22 cellular contexts compared by ENCODE assay signal in the genomic region with DNA sequence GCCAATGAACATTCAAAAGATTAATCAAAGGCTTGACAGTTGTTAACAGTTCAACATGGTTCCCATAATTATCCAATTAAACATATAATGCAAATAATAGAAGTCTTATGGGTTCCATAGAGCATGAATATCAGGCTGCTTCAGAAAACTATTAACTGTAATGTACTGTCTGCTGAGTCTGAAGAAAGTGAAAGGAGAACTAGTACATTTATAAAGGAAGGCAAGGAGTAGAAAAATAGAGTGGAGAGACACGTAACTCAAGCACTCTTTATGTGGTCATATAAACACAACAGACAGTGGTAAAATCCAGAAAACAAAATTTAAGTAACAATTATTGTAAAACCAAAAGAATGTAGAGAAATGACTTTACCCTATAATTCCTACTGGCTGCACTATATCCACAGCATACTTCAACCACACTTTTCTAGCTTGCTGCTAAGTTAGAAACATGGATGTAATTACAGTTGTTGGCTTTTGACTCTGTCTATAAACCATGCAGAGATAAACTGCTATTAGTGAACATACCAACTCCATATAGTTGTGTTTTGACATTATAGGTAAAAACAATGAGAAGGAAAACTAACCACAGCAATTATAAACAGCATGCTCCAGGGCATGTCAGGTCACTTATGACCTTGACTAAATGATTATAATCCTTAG. TPM values are rescaled to one million over a fixed set of nuclear protein-coding genes. Genes with fewer than 3 reads are reported as not detected.
DNase-seq lines count a peak whose midpoint lies in the region; ATAC-seq, FAIRE-seq and TF ChIP-seq lines count a peak whose summit lies in the region.
"Had no signal": no experiment of that assay in that cellular context is flagged by ENCODE, and none has a peak within 500 bp of the region (broad histone marks: within the 10 kb centered on the region; RNA-seq: fewer than 3 reads in every experiment).

No MANE protein-coding gene starts in this region.

- H3K4ac ChIP-seq in mesenchymal stem cell (ENCODE audit: low read depth in 1 of 2, low read length in 2 of 2), result no peak overlapping the region

- H3K4me1 Mint-ChIP-seq in CD14-positive monocyte, result no peaks in the 10 kb centered on the region
- H3K4me1 Mint-ChIP-seq: activated naive CD8-positive, alpha-beta T cell treated with anti-CD3 and anti-CD28 coated beads, Interleukin-2, amount 10 ng/mL, durations not matched to agents 7 days and 5 days; activated T-helper 17 cell treated with anti-CD3 and anti-CD28 coated beads, Interleukin-2, amount 50 U/mL, for 72 hours; T-helper 17 cell had no signal

- no peak for FAIRE-seq in kidney (lab: Jason Lieb, UNC)
- no peak for FAIRE-seq in frontal cortex (lab: Jason Lieb, UNC)
- FAIRE-seq: islet of Langerhans had no signal

- 60% methylated on average over 1 of the region's 1 CpG for WGBS in mesenchymal stem cell

- no peak overlapping the region for H2BK5ac ChIP-seq in mesenchymal stem cell (ENCODE audit: low read depth, low read length, poor library complexity, severe bottlenecking)

- H3K27ac ChIP-seq in VCaP (peak overlapping the region; percentile 56; the same call in 1 of the 2 replicates), mesenchymal stem cell (ENCODE audit: low read length, poor library complexity, severe bottlenecking) (no peak overlapping the region), kidney (ENCODE audit: low read depth in 2 of 2, low read length in 2 of 2) (no peak overlapping the region)
- H3K27ac ChIP-seq: cardiac muscle cell, skin epidermis had no signal

- H3K36me3 ChIP-seq in mesenchymal stem cell (ENCODE audit: control insufficient read depth in 1 of 2, insufficient read depth in 2 of 2, low read depth in 1 of 2, low read length in 2 of 2), result peaks cover 0 to 5% of the 10 kb centered on the region in 2 experiments
- no peaks in the 10 kb centered on the region for H3K36me3 ChIP-seq in kidney (ENCODE audit: control insufficient read depth in 1 of 2, insufficient read depth in 2 of 2, low read length in 2 of 2)
- H3K36me3 ChIP-seq: cardiac muscle cell had no signal

- no peak overlapping the region for H3K4me2 ChIP-seq in mesenchymal stem cell (ENCODE audit: low read length, poor library complexity, severe bottlenecking)

- no peak overlapping the region for H2BK12ac ChIP-seq in mesenchymal stem cell (ENCODE audit: low read length in 2 of 2)

- peaks cover 2% of the 10 kb centered on the region for H3K4me1 ChIP-seq in mesenchymal stem cell (ENCODE audit: control insufficient read depth, insufficient read depth, low read depth, low read length)
- H3K4me1 ChIP-seq in kidney (ENCODE audit: control insufficient read depth in 1 of 2, insufficient read depth in 1 of 2, low read depth in 1 of 2, low read length in 2 of 2), result peaks cover 16 to 39% of the 10 kb centered on the region in 2 donors

- H4K8ac ChIP-seq in mesenchymal stem cell (ENCODE audit: low read length), result no peak overlapping the region

- H2BK15ac ChIP-seq in mesenchymal stem cell (ENCODE audit: low read depth, poor library complexity, severe bottlenecking), result no peak overlapping the region

- H3K9me3 ChIP-seq in mesenchymal stem cell (ENCODE audit: control insufficient read depth, low read length), result no peaks in the 10 kb centered on the region
- H3K9me3 ChIP-seq in kidney (ENCODE audit: control insufficient read depth in 1 of 2, low read length in 2 of 2), result no peaks in the 10 kb centered on the region

- no peak overlapping the region for H4K91ac ChIP-seq in mesenchymal stem cell (ENCODE audit: low read length)

- H2AK5ac ChIP-seq in mesenchymal stem cell (ENCODE audit: low read length, severe bottlenecking), result no peak overlapping the region

- no peak overlapping the region for H3K4me3 Mint-ChIP-seq in CD14-positive monocyte
- H3K4me3 Mint-ChIP-seq: activated naive CD8-positive, alpha-beta T cell treated with anti-CD3 and anti-CD28 coated beads, Interleukin-2, amount 10 ng/mL, durations not matched to agents 7 days and 5 days; activated T-helper 17 cell treated with anti-CD3 and anti-CD28 coated beads, Interleukin-2, amount 50 U/mL, for 72 hours; natural killer cell treated with Interleukin-12 subunit alpha and Interleukin-12 subunit beta and Interleukin-15 and Interleukin-18, amount 100 ng/mL, for 72 hours; T-helper 17 cell had no signal

- H3K14ac ChIP-seq in mesenchymal stem cell (ENCODE audit: low read length in 2 of 2), result no peak overlapping the region

- H3K36me3 Mint-ChIP-seq in CD14-positive monocyte, result no peaks in the 10 kb centered on the region
- H3K36me3 Mint-ChIP-seq: activated naive CD8-positive, alpha-beta T cell treated with anti-CD3 and anti-CD28 coated beads, Interleukin-2, amount 10 ng/mL, durations not matched to agents 7 days and 5 days; natural killer cell treated with Interleukin-12 subunit alpha and Interleukin-12 subunit beta and Interleukin-15 and Interleukin-18, amount 100 ng/mL, for 72 hours had no signal

- no peak overlapping the region for H3K18ac ChIP-seq in mesenchymal stem cell (ENCODE audit: low read depth in 1 of 2, low read length in 2 of 2)

- peaks cover 9% of the 10 kb centered on the region for H3K79me1 ChIP-seq in mesenchymal stem cell (replicated peaks; ENCODE audit: low read length, poor library complexity, severe bottlenecking)

- peaks cover 0 to 4% (median 0%) of the 10 kb centered on the region in 7 donors for H3K9me3 Mint-ChIP-seq in CD14-positive monocyte
- H3K9me3 Mint-ChIP-seq: activated naive CD8-positive, alpha-beta T cell treated with anti-CD3 and anti-CD28 coated beads, Interleukin-2, amount 10 ng/mL, durations not matched to agents 7 days and 5 days; activated T-helper 17 cell treated with anti-CD3 and anti-CD28 coated beads, Interleukin-2, amount 50 U/mL, for 72 hours had no signal

- H3K27me3 Mint-ChIP-seq in CD14-positive monocyte (ENCODE audit: low read depth in 3 of 3), result peaks cover 0 to 6% (median 4%) of the 10 kb centered on the region in 3 donors
- H3K27me3 Mint-ChIP-seq: activated naive CD8-positive, alpha-beta T cell treated with anti-CD3 and anti-CD28 coated beads, Interleukin-2, amount 10 ng/mL, durations not matched to agents 7 days and 5 days; progenitor cell of endocrine pancreas had no signal

- H3K27ac Mint-ChIP-seq in CD14-positive monocyte, result no peak overlapping the region
- H3K27ac Mint-ChIP-seq: activated naive CD8-positive, alpha-beta T cell treated with anti-CD3 and anti-CD28 coated beads, Interleukin-2, amount 10 ng/mL, durations not matched to agents 7 days and 5 days; activated T-helper 17 cell treated with anti-CD3 and anti-CD28 coated beads, Interleukin-2, amount 50 U/mL, for 72 hours; natural killer cell treated with Interleukin-12 subunit alpha and Interleukin-12 subunit beta and Interleukin-15 and Interleukin-18, amount 100 ng/mL, for 72 hours; progenitor cell of endocrine pancreas; T-helper 17 cell had no signal

- no peak overlapping the region for H2AFZ ChIP-seq in mesenchymal stem cell (ENCODE audit: low read depth, low read length)

- intact Hi-C loops in kidney (cut with DNase I), result no loop called here
- intact Hi-C loops in CD14-positive monocyte (cut with micrococcal nuclease), result no loop called here

- H3K4me3 ChIP-seq in mesenchymal stem cell (ENCODE audit: insufficient read depth in 1 of 2, low read depth in 1 of 2, low read length in 2 of 2) (peak overlapping the region in 1 of 2 experiments; percentile 10), kidney (ENCODE audit: low read length in 2 of 2) (no peak overlapping the region)
- H3K4me3 ChIP-seq: cardiac muscle cell, skin epidermis had no signal

- TF ChIP-seq CTCF in VCaP (conservative IDR thresholded peaks at IDR 0.05) (no peak), kidney (IDR thresholded peaks at IDR 0.05; ENCODE audit: borderline replicate concordance, extremely low read depth, insufficient read depth) (no peak), CD14-positive monocyte (IDR thresholded peaks at IDR 0.05) (no peak)

- H3K23ac ChIP-seq in mesenchymal stem cell (ENCODE audit: low read length in 2 of 2), result no peak overlapping the region

- peak; percentile 67 for ATAC-seq in GM18511 (IDR thresholded peaks at IDR 0.05; ENCODE audit: unreplicated experiment)
- peak; percentile 56 for ATAC-seq in HG02763 (IDR thresholded peaks at IDR 0.05; ENCODE audit: unreplicated experiment)
- ATAC-seq: activated T-helper 17 cell treated with anti-CD3 and anti-CD28 coated beads, Interleukin-2, amount 50 U/mL, for 72 hours; natural killer cell treated with Interleukin-12 subunit alpha and Interleukin-12 subunit beta and Interleukin-15 and Interleukin-18, amount 100 ng/mL, for 72 hours; Right ventricle myocardium inferior; T-helper 17 cell had no signal

- no peaks in the 10 kb centered on the region for H3K27me3 ChIP-seq in mesenchymal stem cell (ENCODE audit: control insufficient read depth in 1 of 2, insufficient read depth in 1 of 2, low read length in 2 of 2)
- H3K27me3 ChIP-seq: cardiac muscle cell had no signal

- no peak overlapping the region for H2BK120ac ChIP-seq in mesenchymal stem cell (ENCODE audit: low read depth, low read length)

- peak; percentile 26 for DNase-seq in mesenchymal stem cell
- DNase-seq in kidney, result no peak
- no peak for DNase-seq in frontal cortex (ENCODE audit: low spot score in 2 of 2)
- no peak for DNase-seq in CD14-positive monocyte (ENCODE audit: low spot score)
- DNase-seq in mucosa of gallbladder (ENCODE audit: low spot score), result no peak
- DNase-seq: activated CD4-positive, CD25-positive, alpha-beta regulatory T cell; activated naive CD8-positive, alpha-beta T cell treated with anti-CD3 and anti-CD28 coated beads, Interleukin-2, amount 10 ng/mL, durations not matched to agents 7 days and 5 days; effector CD8-positive, alpha-beta T cell; EL; NCI-H146; stimulated activated CD4-positive, alpha-beta T cell treated with anti-CD3 and anti-CD28 coated beads, Interleukin-4, amount 100 ng/mL, for 1 hour; T-helper 17 cell had no signal

- H3K9ac ChIP-seq in mesenchymal stem cell (ENCODE audit: low read length) (peak overlapping the region; percentile 30), kidney (ENCODE audit: low read length in 2 of 2) (no peak overlapping the region)

RNA-seq across cellular contexts. Expression of a gene that starts 32.7 kb away (rescaled TPM):
- 1.2 TPM for polyA plus RNA-seq in mesenchymal stem cell (2013, experiment 1 of 2)
- 0.78 TPM for polyA plus RNA-seq in mesenchymal stem cell (2013, experiment 2 of 2)
- total RNA-seq in kidney, result 112 TPM
- 15.6 TPM for polyA plus RNA-seq in kidney (ENCODE audit: insufficient read depth, low read depth, low replicate concordance)
- 104 TPM for total RNA-seq in frontal cortex
- not detected for polyA plus RNA-seq in CD14-positive monocyte
- 116 TPM for total RNA-seq in mucosa of gallbladder
- total RNA-seq: activated naive CD8-positive, alpha-beta T cell treated with anti-CD3 and anti-CD28 coated beads, Interleukin-2, amount 10 ng/mL, durations not matched to agents 7 days and 5 days; natural killer cell treated with Interleukin-12 subunit alpha and Interleukin-12 subunit beta and Interleukin-15 and Interleukin-18, amount 100 ng/mL, for 72 hours had no signal
